ENCODE assay signal across 16 cellular contexts in the genomic region with DNA sequence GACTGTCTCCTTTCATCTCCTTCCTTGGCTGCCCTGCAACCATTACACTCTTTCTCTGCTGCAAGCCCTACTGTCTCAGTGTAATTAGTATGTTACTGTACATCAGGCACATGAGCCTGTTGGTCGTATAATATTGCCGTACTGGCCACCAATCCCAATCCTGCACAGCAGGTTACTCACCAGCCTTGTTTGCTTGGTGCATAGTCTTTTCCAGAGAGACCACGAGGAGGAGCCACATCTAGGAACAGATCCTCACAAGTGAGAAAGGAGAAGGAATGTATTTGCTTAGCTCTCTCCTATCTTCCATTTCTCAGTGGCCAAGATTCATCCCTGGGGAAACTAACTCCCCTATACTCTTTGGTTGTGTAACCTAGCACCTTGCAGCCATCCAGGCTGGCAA. TPM values are rescaled to one million over a fixed set of nuclear protein-coding genes. Genes with fewer than 3 reads are reported as not detected.
DNase-seq lines count a peak whose midpoint lies in the region; ATAC-seq and TF ChIP-seq lines count a peak whose summit lies in the region.
"Had no signal": no experiment of that assay in that cellular context is flagged by ENCODE, and none has a peak within 500 bp of the region (broad histone marks: within the 10 kb centered on the region; RNA-seq: fewer than 3 reads in every experiment).

No MANE protein-coding gene starts in this region.

- ATAC-seq in HG02970 (IDR thresholded peaks at IDR 0.05; ENCODE audit: low FRiP score, unreplicated experiment), result no peak

- peaks cover 4% of the 10 kb centered on the region for H3K9me3 ChIP-seq in BE2C

- H3K27me3 ChIP-seq in BE2C, result no peaks in the 10 kb centered on the region
- H3K27me3 ChIP-seq: BLaER1 treated with 17β-estradiol and CSF1 and Interleukin-3, amounts not matched to agents 10 nM and 100 nM had no signal

- DNase-seq in BE2C (no peak), ELR (ENCODE audit: low read depth) (peak; percentile 11), NCI-H460 (ENCODE audit: extremely low read depth, low read depth) (peak; percentile 36), fibroblast of mammary gland (ENCODE audit: low read depth) (peak; percentile 6), HEK293T (ENCODE audit: extremely low spot score) (no peak), SKM-1 (lab: John Stamatoyannopoulos, UW; ENCODE audit: unreplicated experiment) (no peak)
- DNase-seq: DMS 273 treated with DMSO at 0.1 percent for 48 hours, H7, NCI-H1436 treated with DMSO at 0.1 percent for 48 hours, NCI-H2081, NCI-H524 treated with DMSO at 0.1 percent for 48 hours, PC-9, T-helper 1 cell had no signal

- POLR2A ChIA-PET in HEK293T (lab: Yijun Ruan, JAX), result no interaction called here

- H3K4me1 ChIP-seq in BE2C, result no peaks in the 10 kb centered on the region
- H3K4me1 ChIP-seq: BLaER1 treated with 17β-estradiol and CSF1 and Interleukin-3, amounts not matched to agents 10 nM and 100 nM had no signal

- TF ChIP-seq CTCF in BE2C (IDR thresholded peaks at IDR 0.05; ENCODE audit: low read depth, low read length) (peak; percentile 25; the same call in 1 of the 2 replicates), fibroblast of mammary gland (conservative IDR thresholded peaks at IDR 0.05; ENCODE audit: control insufficient read depth, insufficient read depth, low read depth, low read length) (no peak)

- CTCF ChIA-PET in HEK293T (lab: Yijun Ruan, JAX), result no interaction called here

- no peak overlapping the region for H3K4me3 ChIP-seq in BE2C (ENCODE audit: low read depth, low read length)
- no peak overlapping the region for H3K4me3 ChIP-seq in fibroblast of mammary gland (ENCODE audit: control insufficient read depth, low read depth, low read length)
- H3K4me3 ChIP-seq: BLaER1 treated with 17β-estradiol and CSF1 and Interleukin-3, amounts not matched to agents 10 nM and 100 nM; PC-9 had no signal

- no peaks in the 10 kb centered on the region for H3K36me3 ChIP-seq in BE2C
- H3K36me3 ChIP-seq: BLaER1 treated with 17β-estradiol and CSF1 and Interleukin-3, amounts not matched to agents 10 nM and 100 nM had no signal

TF ChIP-seq in HEK293T, 16 proteins besides CTCF, POLR2A, EP300 and RAD21:
- TF ChIP-seq HDGF (IDR thresholded peaks at IDR 0.05; ENCODE audit: borderline replicate concordance) (no peak), CTBP1 (IDR thresholded peaks at IDR 0.05; ENCODE audit: borderline replicate concordance) (no peak)

RNA-seq across cellular contexts. Expression of a gene that starts 33.0 kb away (rescaled TPM):
- polyA plus RNA-seq in BE2C (2012; ENCODE audit: insufficient read depth, insufficient read length, low read depth), result 29.9 TPM
- total RNA-seq in NCI-H460 (2014; rRNA removed; shearing (Covaris generic)), result 3.2 and 4.2 TPM in 2 replicates
- polyA plus RNA-seq in NCI-H460 (2014; cell fraction: nucleus; rRNA removed), result 9.1 and 18.0 TPM in 2 replicates
- total RNA-seq: LHCN-M2 had no signal

Comparison
In these comparisons a context has a peak if more than half of its experiments do, and no peak if none do; other contexts are left out.
1. DNase-seq: peak in ELR (single experiment), NCI-H460 (single experiment) and fibroblast of mammary gland (single experiment); none in BE2C (single experiment), HEK293T (single experiment) and SKM-1 (single experiment).